8 cellular contexts compared by ENCODE assay signal in the genomic region with DNA sequence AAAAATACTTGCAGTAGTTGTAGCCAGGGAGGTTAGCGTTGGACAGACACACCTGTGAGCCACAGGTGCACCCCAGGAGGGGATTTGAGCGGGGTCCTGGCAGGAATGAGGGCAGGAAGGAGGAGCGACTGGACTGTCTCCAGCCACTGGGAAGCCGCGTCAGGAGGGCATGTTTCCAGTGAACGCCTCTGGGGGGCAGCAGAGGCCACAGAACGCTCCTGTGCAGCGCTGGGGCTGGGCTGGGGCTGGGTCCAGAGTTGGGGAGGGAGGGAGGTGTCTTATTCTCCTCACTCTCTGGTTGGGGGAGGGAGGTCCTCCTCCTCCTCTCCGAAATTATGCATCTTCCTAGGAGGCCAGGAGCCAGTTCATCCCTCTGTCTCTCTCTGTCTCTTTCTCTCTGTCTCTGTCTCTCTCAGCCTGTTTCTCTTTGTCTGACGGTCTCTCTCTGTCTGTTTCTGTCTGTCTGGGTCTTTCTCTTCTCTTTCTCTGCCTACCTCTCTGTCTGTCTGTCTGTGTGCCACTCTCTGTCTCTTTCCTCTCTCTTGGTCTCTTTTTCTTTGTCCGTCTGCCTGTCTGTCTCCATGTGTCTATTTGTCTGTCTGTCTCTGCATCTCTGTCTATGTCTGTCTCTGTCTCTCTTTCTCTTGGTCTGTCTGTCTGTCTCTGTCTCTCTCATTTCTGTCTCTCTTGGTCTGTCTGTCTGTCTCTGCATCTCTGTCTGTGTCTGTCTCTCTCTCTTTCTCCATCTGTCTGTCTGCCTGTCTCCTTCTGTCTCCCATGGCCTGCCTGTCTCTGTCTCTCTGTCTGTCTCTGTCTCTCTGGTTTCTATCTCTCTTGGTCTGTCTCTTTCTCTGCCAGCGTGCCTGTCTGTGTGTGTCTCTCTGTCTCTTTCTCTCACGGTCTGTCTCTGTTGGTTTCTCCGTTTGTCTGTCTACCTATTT. TPM values are rescaled to one million over a fixed set of nuclear protein-coding genes. Genes with fewer than 3 reads are reported as not detected.
DNase-seq lines count a peak whose midpoint lies in the region; ATAC-seq, FAIRE-seq and TF ChIP-seq lines count a peak whose summit lies in the region.

No MANE protein-coding gene starts in this region.

- H3K36me3 ChIP-seq in astrocyte (ENCODE audit: insufficient read depth, low read length) = no peaks in the 10 kb centered on the region
- H3K36me3 ChIP-seq in smooth muscle cell (ENCODE audit: low read depth) = no peaks in the 10 kb centered on the region

- no peaks in the 10 kb centered on the region for H3K4me1 ChIP-seq in astrocyte (ENCODE audit: insufficient read depth, low read length)
- no peaks in the 10 kb centered on the region for H3K4me1 ChIP-seq in smooth muscle cell (ENCODE audit: low read depth)

- H3K79me2 ChIP-seq in astrocyte (ENCODE audit: insufficient read depth, low read length) (no peaks in the 10 kb centered on the region), smooth muscle cell (ENCODE audit: low read depth) (no peaks in the 10 kb centered on the region)

- no peaks in the 10 kb centered on the region for H3K9me3 ChIP-seq in astrocyte (ENCODE audit: insufficient read depth, low read depth, low read length)
- H3K9me3 ChIP-seq in smooth muscle cell (replicated peaks; ENCODE audit: low read depth) = no peaks in the 10 kb centered on the region

- peaks cover 8% of the 10 kb centered on the region for H3K36me3 Mint-ChIP-seq in astrocyte (ENCODE audit: low read depth, unreplicated experiment)

- H3K4me3 Mint-ChIP-seq in astrocyte (ENCODE audit: unreplicated experiment) = no peak overlapping the region

- H3K27ac ChIP-seq in astrocyte (ENCODE audit: low read depth, low read length) (no peak overlapping the region), smooth muscle cell (ENCODE audit: low read depth) (no peak overlapping the region)

- peak; percentile 60 for FAIRE-seq in astrocyte (lab: Jason Lieb, UNC)

- WGBS in smooth muscle cell (ENCODE audit: low lambda C conversion rate) = 28% methylated on average over 12 of the region's 14 CpGs

- H3K4me1 Mint-ChIP-seq in astrocyte (ENCODE audit: low read depth, unreplicated experiment) = no peaks in the 10 kb centered on the region

- no peaks in the 10 kb centered on the region for H4K20me1 ChIP-seq in astrocyte (ENCODE audit: insufficient read depth, low read length)
- H4K20me1 ChIP-seq in smooth muscle cell (ENCODE audit: low read depth) = no peaks in the 10 kb centered on the region

- peak; percentile 64 for TF ChIP-seq CTCF in astrocyte (IDR thresholded peaks at IDR 0.05; ENCODE audit: insufficient read depth, low read depth, low read length)
- TF ChIP-seq CTCF in smooth muscle cell (IDR thresholded peaks at IDR 0.05; ENCODE audit: borderline replicate concordance, insufficient read depth, poor library complexity, severe bottlenecking) = peak; percentile 80

- H3K9ac ChIP-seq in astrocyte (ENCODE audit: low read length) (peak overlapping the region; percentile 26), smooth muscle cell (ENCODE audit: low read depth) (no peak overlapping the region)

- peaks cover 14% of the 10 kb centered on the region for H3K27me3 Mint-ChIP-seq in astrocyte (ENCODE audit: low read depth, unreplicated experiment)

- no peak overlapping the region for H3K4me3 ChIP-seq in astrocyte (ENCODE audit: insufficient read depth, low read depth, low read length)
- no peak overlapping the region for H3K4me3 ChIP-seq in smooth muscle cell

- peak; percentile 57 for ATAC-seq in GM19043 (IDR thresholded peaks at IDR 0.05; ENCODE audit: low read depth, unreplicated experiment)

- H3K27ac Mint-ChIP-seq in astrocyte (ENCODE audit: unreplicated experiment) = no peak overlapping the region

- peaks cover 2% of the 10 kb centered on the region for H3K9me3 Mint-ChIP-seq in astrocyte (ENCODE audit: unreplicated experiment)

- no peaks in the 10 kb centered on the region for H3F3A ChIP-seq in smooth muscle cell (ENCODE audit: low read depth)

- H2AFZ ChIP-seq in astrocyte (ENCODE audit: low read depth, low read length) (no peak overlapping the region), smooth muscle cell (ENCODE audit: low read depth) (no peak overlapping the region)

- H3K27me3 ChIP-seq in astrocyte (ENCODE audit: insufficient read depth, low read length) (no peaks in the 10 kb centered on the region), smooth muscle cell (ENCODE audit: low read depth) (no peaks in the 10 kb centered on the region)

- peak overlapping the region; percentile 31 for H3K4me2 ChIP-seq in astrocyte (ENCODE audit: low read length)
- no peak overlapping the region for H3K4me2 ChIP-seq in smooth muscle cell

- peak; percentile 88 for DNase-seq in AG20443 (ENCODE audit: low spot score)
- DNase-seq in NCI-H1105 treated with DMSO at 0.1 percent for 48 hours (lab: John Stamatoyannopoulos, UW) = peak; percentile 49
- peak; percentile 31 for DNase-seq in T-helper 22 cell (ENCODE audit: low read depth)
- no peak for DNase-seq in astrocyte (ENCODE audit: low read depth)
- DNase-seq in hepatic stellate cell (ENCODE audit: low spot score) = peak; percentile 82
- DNase-seq in smooth muscle cell (lab: John Stamatoyannopoulos, UW; ENCODE audit: unreplicated experiment) = peak; percentile 37
- no peak for DNase-seq in ureter (ENCODE audit: low spot score)

RNA-seq across cellular contexts. Expression of a gene that starts 9.9 kb away (rescaled TPM):
- total RNA-seq in astrocyte (30.3 and 33.6 TPM in 2 replicates), smooth muscle cell (24.5 and 30.7 TPM in 2 replicates), ureter (32.0 TPM)
- polyA plus RNA-seq in smooth muscle cell = 45.2 and 45.3 TPM in 2 replicates

RNA-seq across cellular contexts. Expression of a gene that starts 23.7 kb away (rescaled TPM):
- 1.8 and 2.1 TPM in 2 replicates for total RNA-seq in astrocyte
- total RNA-seq in smooth muscle cell = 4.8 and 6.6 TPM in 2 replicates
- polyA plus RNA-seq in smooth muscle cell = 1.6 and 4.5 TPM in 2 replicates
- 142 TPM for total RNA-seq in ureter

RNA-seq across cellular contexts. Expression of a gene that starts 49.2 kb away (rescaled TPM):
- total RNA-seq in astrocyte (36.2 and 36.6 TPM in 2 replicates), smooth muscle cell (8.5 and 8.8 TPM in 2 replicates), ureter (34.6 TPM)
- 2.8 and 4.4 TPM in 2 replicates for polyA plus RNA-seq in smooth muscle cell

Comparison
In these comparisons a context has a peak if more than half of its experiments do, and no peak if none do; other contexts are left out.
1. DNase-seq: peak in AG20443 (single experiment), NCI-H1105 treated with DMSO at 0.1 percent for 48 hours (single experiment), T-helper 22 cell (single experiment), hepatic stellate cell (single experiment) and smooth muscle cell (single experiment); none in astrocyte (single experiment) and ureter (single experiment).
2. RNA of a gene that starts 23.7 kb away (total RNA-seq): 142 TPM in ureter (single experiment); 4.8 to 6.6 TPM in smooth muscle cell and 1.8 to 2.1 TPM in astrocyte; every median in the first group is over 10 times any median in the second.